In the genomic region with DNA sequence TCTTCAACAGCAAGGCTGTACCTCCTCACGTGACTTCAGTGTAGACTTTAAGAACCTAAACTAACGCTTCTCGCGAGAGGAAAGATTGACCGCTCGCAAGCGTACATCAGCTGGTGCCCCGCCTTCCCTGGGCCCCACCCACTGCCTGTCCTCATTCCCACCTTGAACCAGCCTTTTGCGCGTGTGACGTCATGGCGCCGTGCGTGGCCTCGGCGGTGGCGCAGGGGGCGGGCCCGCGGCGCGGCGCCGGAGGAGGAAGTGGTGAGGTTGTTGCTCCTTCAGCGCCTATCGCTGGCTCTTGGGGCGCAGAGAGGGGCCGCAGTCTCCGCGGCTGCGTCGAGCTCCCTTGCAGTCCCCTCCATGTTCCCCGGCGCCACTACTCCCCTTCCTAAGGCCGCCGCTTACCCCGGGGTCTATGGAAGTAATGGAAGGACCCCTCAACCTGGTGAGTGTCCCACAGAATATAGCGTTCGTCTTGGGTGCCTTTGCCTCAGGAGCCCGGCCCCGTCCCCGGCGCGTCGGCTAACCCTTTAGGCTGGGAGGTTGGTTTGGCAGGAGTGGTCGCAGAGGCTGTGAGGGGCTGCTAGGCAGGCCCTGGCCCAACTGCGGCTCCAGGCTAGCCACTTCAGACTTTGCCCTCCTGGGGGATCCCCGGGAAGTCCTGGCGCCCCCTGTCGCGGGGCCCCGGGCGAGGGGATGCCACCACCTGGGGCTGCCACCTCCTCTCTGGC, we compare ENCODE assay signal across 8 cellular contexts. TPM values are rescaled to one million over a fixed set of nuclear protein-coding genes. Genes with fewer than 3 reads are reported as not detected.
DNase-seq lines count a peak whose midpoint lies in the region; ATAC-seq, FAIRE-seq and TF ChIP-seq lines count a peak whose summit lies in the region.

A gene (plus strand): TSS at position 273 of the 731 bp plus-strand sequence. CDS start 143 bp downstream, at position 416.

- peak; percentile 99 for FAIRE-seq in GM12892 (lab: Jason Lieb, UNC)

- WGBS in adrenal gland, 4 donors, result 0 to 1% (median 0%) methylated on average over 21 to 53 of the region's 53 CpGs
- WGBS in heart right ventricle, 2 donors, result 0 to 1% methylated on average over 53 of the region's 53 CpGs

- H3K27me3 ChIP-seq in adrenal gland (no peaks in the 10 kb centered on the region), heart right ventricle (no peaks in the 10 kb centered on the region), upper lobe of right lung (no peaks in the 10 kb centered on the region)

- H3K4me1 ChIP-seq in adrenal gland (replicated peaks in 1 of 2) (peaks cover 7 to 19% of the 10 kb centered on the region in 2 donors), heart right ventricle (peaks cover 0 to 43% (median 38%) of the 10 kb centered on the region in 9 donors), upper lobe of right lung (peaks cover 21% of the 10 kb centered on the region)

- DNase-seq in GM12892 (ENCODE audit: insufficient read length), result peak; percentile 78
- peak; percentile 98 for DNase-seq in NCI-H1436 treated with DMSO at 0.1 percent for 48 hours (lab: John Stamatoyannopoulos, UW)
- DNase-seq in T-cell, result peak; percentile 93 to 98 (median 96)
- DNase-seq in adrenal gland, result peak; percentile 98 to 99 (median 99)
- peak; percentile 98 for DNase-seq in heart right ventricle
- DNase-seq in posterior vena cava (ENCODE audit: low spot score), result peak; percentile 99
- DNase-seq in upper lobe of right lung, result peak; percentile 99

- H3K27ac ChIP-seq in adrenal gland, result peak within 1 kb of the TSS; percentile 67 to 97 (median 89)
- peak within 1 kb of the TSS; percentile 73 to 98 (median 93) for H3K27ac ChIP-seq in heart right ventricle
- peak within 1 kb of the TSS; percentile 90 for H3K27ac ChIP-seq in upper lobe of right lung

- H3K4me3 ChIP-seq in adrenal gland (peak within 1 kb of the TSS; percentile 61 to 94 (median 81)), heart right ventricle (peak within 1 kb of the TSS; percentile 77 to 99 (median 94)), upper lobe of right lung (peak within 1 kb of the TSS; percentile 76)

- H3K36me3 ChIP-seq in adrenal gland (replicated peaks in 1 of 2) (no peaks in the 10 kb centered on the region), heart right ventricle (peaks cover 0 to 5% (median 0%) of the 10 kb centered on the region in 9 donors), upper lobe of right lung (no peaks in the 10 kb centered on the region)

- H3K36me3 Mint-ChIP-seq in T-cell, result peaks cover 3% of the 10 kb centered on the region

- TF ChIP-seq CTCF in adrenal gland (IDR thresholded peaks at IDR 0.05) (peak in 1 of 6 experiments; percentile 1), heart right ventricle (IDR thresholded peaks at IDR 0.05) (peak in 6 of 9 donors; percentile 9 to 41 (median 30)), upper lobe of right lung (IDR thresholded peaks at IDR 0.05) (peak; percentile 18)

- peaks cover 4 to 6% of the 10 kb centered on the region in 2 donors for H3K27me3 Mint-ChIP-seq in T-cell

- POLR2A ChIA-PET in T-cell (lab: Charles Lee), result interaction anchor here (0.6 to 1.3 kb wide), 5 partner anchors 57 to 1079 kb away, joined by 3 to 5 read pairs (median 4); no protein-coding TSS in a partner anchor

- H3K9me3 Mint-ChIP-seq in T-cell, result peaks cover 0 to 4% (median 0%) of the 10 kb centered on the region in 3 donors

- H3K4me3 Mint-ChIP-seq in T-cell, result peak within 1 kb of the TSS; percentile 87 to 90 (median 90)

- CTCF ChIA-PET in T-cell (lab: Charles Lee), result interaction anchor here (0.5 to 2.3 kb wide), 14 partner anchors 11 to 696 kb away, joined by 3 to 11 read pairs (median 4); no protein-coding TSS in a partner anchor

- TF ChIP-seq POLR2A in GM12892 (IDR thresholded peaks at IDR 0.05; ENCODE audit: low read depth, low read length) (peak; percentile 99), adrenal gland (IDR thresholded peaks at IDR 0.05) (peak; percentile 96 to 98)

- H3K4me1 Mint-ChIP-seq in T-cell, result peaks cover 41 to 45% (median 41%) of the 10 kb centered on the region in 3 donors

- intact Hi-C loops in adrenal gland (cut with DNase I) (no loop called here), heart right ventricle (cut with DNase I) (loop anchor here in 2 of 10 donors (1.0 to 2.0 kb wide), 2 partner anchors 18 kb away; no protein-coding TSS in a partner anchor), posterior vena cava (cut with DNase I) (no loop called here), upper lobe of right lung (cut with DNase I) (no loop called here)

- no peaks in the 10 kb centered on the region for H3K9me3 ChIP-seq in adrenal gland (replicated peaks in 1 of 3)
- H3K9me3 ChIP-seq in heart right ventricle, result no peaks in the 10 kb centered on the region
- no peaks in the 10 kb centered on the region for H3K9me3 ChIP-seq in upper lobe of right lung

- peak; percentile 96 for ATAC-seq in HG02852 (IDR thresholded peaks at IDR 0.05; ENCODE audit: unreplicated experiment)
- ATAC-seq in T-cell (replicated peaks in 1 of 4), result peak; percentile 91 to 96 (median 94)
- peak; percentile 99 to 100 (median 100) for ATAC-seq in heart right ventricle
- ATAC-seq in upper lobe of right lung, result peak; percentile 99

- H3K27ac Mint-ChIP-seq in T-cell, result peak within 1 kb of the TSS; percentile 91 to 94

RNA-seq across cellular contexts. Expression of the gene that starts here (rescaled TPM):
- 31.8 TPM for polyA plus RNA-seq in GM12892 (2012; ENCODE audit: missing spikeins)
- 10 to 100 TPM; 14.8 to 18.5 (median 17.2) TPM for total RNA-seq in T-cell
- 10 to 100 TPM in 6 of 8 donors, 1 to 10 TPM in 2; 8.5 to 20.7 (median 13.9) TPM for total RNA-seq in adrenal gland
- polyA plus RNA-seq in adrenal gland, result 10 to 100 TPM in 1 of 3 donors, 1 to 10 TPM in 2; 5.4 to 23.1 (median 6.8) TPM
- 10 to 100 TPM in 6 of 10 donors, 1 to 10 TPM in 4; 8.6 to 18.2 (median 10.2) TPM for total RNA-seq in heart right ventricle
- polyA plus RNA-seq in heart right ventricle, result 10 to 100 TPM in 1 of 2 donors, 1 to 10 TPM in 1; 3.5 to 10.2 TPM
- total RNA-seq in posterior vena cava, result 10 to 100 TPM; 15.4 to 15.8 TPM
- total RNA-seq in upper lobe of right lung, result 20.6 TPM

Comparison
In these comparisons a context has a peak if more than half of its experiments do, and no peak if none do; other contexts are left out.
1. Peak in every context shown above with its lines: DNase-seq, ATAC-seq, H3K4me3 ChIP-seq and H3K27ac ChIP-seq.